ENCODE assay signal across 8 cellular contexts in genomic region chr9:92293452-92294296, GRCh38. TPM values are rescaled to one million over a fixed set of nuclear protein-coding genes. Genes with fewer than 3 reads are reported as not detected.
DNase-seq lines count a peak whose midpoint lies in the region; ATAC-seq and TF ChIP-seq lines count a peak whose summit lies in the region.

Gene IARS1 (minus strand): TSS chr9:92293697. CDS start chr9:92289419, 4,278 bp downstream.

- H3K4me3 ChIP-seq in mucosa of rectum (ENCODE audit: low read length in 2 of 2): peak within 1 kb of the TSS; percentile 91 to 94

- H3K27ac Mint-ChIP-seq in activated T-cell treated with anti-CD3 and anti-CD28 coated beads, Interleukin-2, amount 50 U/mL, for 24 hours: peak within 1 kb of the TSS; percentile 99

- no peaks in the 10 kb centered on the region for H3K27me3 ChIP-seq in mucosa of rectum (ENCODE audit: control insufficient read depth in 2 of 2, insufficient read depth in 2 of 2, low read length in 2 of 2)

- H3K4me3 Mint-ChIP-seq in activated T-cell treated with anti-CD3 and anti-CD28 coated beads, Interleukin-2, amount 50 U/mL, for 24 hours: peak within 1 kb of the TSS; percentile 96

- peaks cover 14 to 18% of the 10 kb centered on the region in 2 donors for H3K36me3 ChIP-seq in mucosa of rectum (ENCODE audit: control insufficient read depth in 2 of 2, insufficient read depth in 2 of 2, low read length in 2 of 2)

- DNase-seq in DMS79 treated with DMSO at 0.1 percent for 48 hours (lab: John Stamatoyannopoulos, UW) (peak; percentile 76), KG1 (lab: John Stamatoyannopoulos, UW) (peak; percentile 97), erythroblast (lab: John Stamatoyannopoulos, UW) (peak; percentile 99)
- peak; percentile 100 for DNase-seq in activated T-cell treated with anti-CD3 and anti-CD28 coated beads, Interleukin-2, amount 50 U/mL, for 24 hours
- peak; percentile 100 for DNase-seq in stimulated activated CD8-positive, alpha-beta memory T cell treated with anti-CD3 and anti-CD28 coated beads, Interleukin-4, amount 100 ng/mL, for 48 hours

- H3K9me3 ChIP-seq in mucosa of rectum (ENCODE audit: control insufficient read depth in 2 of 2, low read length in 2 of 2): no peaks in the 10 kb centered on the region

- peak within 1 kb of the TSS; percentile 74 to 80 for H3K9ac ChIP-seq in mucosa of rectum (ENCODE audit: low read depth in 1 of 2, low read length in 2 of 2)

- TF ChIP-seq POLR2A in erythroblast (IDR thresholded peaks at IDR 0.05; ENCODE audit: low read length): peak; percentile 97

- ATAC-seq in GM21723 (IDR thresholded peaks at IDR 0.05; ENCODE audit: unreplicated experiment): peak; percentile 93

- peaks cover 90% of the 10 kb centered on the region for H3K36me3 Mint-ChIP-seq in activated T-cell treated with anti-CD3 and anti-CD28 coated beads, Interleukin-2, amount 50 U/mL, for 24 hours (ENCODE audit: low read depth)

- peaks cover 68% of the 10 kb centered on the region for H3K4me1 Mint-ChIP-seq in activated T-cell treated with anti-CD3 and anti-CD28 coated beads, Interleukin-2, amount 50 U/mL, for 24 hours (ENCODE audit: low read depth)

- no peaks in the 10 kb centered on the region for H3K27me3 Mint-ChIP-seq in activated T-cell treated with anti-CD3 and anti-CD28 coated beads, Interleukin-2, amount 50 U/mL, for 24 hours

- peak within 1 kb of the TSS; percentile 46 to 70 for H3K27ac ChIP-seq in mucosa of rectum (ENCODE audit: low read depth in 2 of 2, low read length in 2 of 2)

- H3K9me3 Mint-ChIP-seq in activated T-cell treated with anti-CD3 and anti-CD28 coated beads, Interleukin-2, amount 50 U/mL, for 24 hours: no peaks in the 10 kb centered on the region

- H3K4me1 ChIP-seq in mucosa of rectum (ENCODE audit: control insufficient read depth in 2 of 2, insufficient read depth in 2 of 2, low read length in 2 of 2): peaks cover 12 to 15% of the 10 kb centered on the region in 2 donors

TF ChIP-seq in PFSK-1, 5 proteins besides CTCF, POLR2A, EP300 and RAD21:
- TF ChIP-seq SIN3A (IDR thresholded peaks at IDR 0.05; ENCODE audit: borderline replicate concordance, insufficient read depth, low read length) (0 out of 2 replicates have a peak, but pooled peaks have one; percentile 62), TAF1 (IDR thresholded peaks at IDR 0.05; ENCODE audit: borderline replicate concordance, insufficient read depth, low read length) (peak; percentile 88), POLR2AphosphoS5 (IDR thresholded peaks at IDR 0.05; ENCODE audit: low read depth, low read length) (peak; percentile 84), FOXP2 (optimal IDR thresholded peaks at IDR 0.05; ENCODE audit: borderline replicate concordance, extremely low read depth, extremely low read length, insufficient read depth) (peak; percentile 73), REST (IDR thresholded peaks at IDR 0.05; ENCODE audit: insufficient read depth in 1 of 2, low read depth in 2 of 2, low read length in 2 of 2) (no peak; a peak in 1 of 4 replicates)

RNA-seq across cellular contexts. Expression of gene IARS1, which starts in this region (rescaled TPM):
- polyA plus RNA-seq in PFSK-1 (2012; ENCODE audit: insufficient read length, low read depth): 162 TPM

Comparison
In these comparisons a context has a peak if more than half of its experiments do, and no peak if none do; other contexts are left out.
1. Peak in every context shown above with its lines: DNase-seq, ATAC-seq, H3K4me3 ChIP-seq and H3K27ac ChIP-seq.